ENCODE assay signal across 9 cellular contexts in genomic region chr1:9439074-9439761, GRCh38.
DNase-seq lines count a peak whose midpoint lies in the region; ATAC-seq and TF ChIP-seq lines count a peak whose summit lies in the region.
"Had no signal": no experiment of that assay in that cellular context is flagged by ENCODE, and none has a peak within 500 bp of the region (broad histone marks: within the 10 kb centered on the region; RNA-seq: fewer than 3 reads in every experiment).

No MANE protein-coding gene starts in this region.

- H3K27ac ChIP-seq in HUES48 (ENCODE audit: low read depth, low read length), result peak overlapping the region; percentile 75
- peak overlapping the region; percentile 31 for H3K27ac ChIP-seq in right cardiac atrium (ENCODE audit: low read length)
- peak overlapping the region; percentile 61 to 96 (median 92) for H3K27ac ChIP-seq in gastrocnemius medialis

- intact Hi-C loops in right cardiac atrium (cut with DNase I), result no loop called here
- intact Hi-C loops in gastrocnemius medialis (cut with DNase I; ENCODE audit: low total_unique reads), result loop anchor here (2.0 to 10.0 kb wide), 2 partner anchors 62 to 374 kb away; partner anchors contain the start of gene SLC2A5

- peak; percentile 73 for DNase-seq in amniotic epithelial cell (ENCODE audit: low read depth)
- peak in 1 of 3 donors; percentile 73 for DNase-seq in right cardiac atrium
- DNase-seq in gastrocnemius medialis, result peak; percentile 54 to 57
- DNase-seq in DMS 273 (lab: John Stamatoyannopoulos, UW; ENCODE audit: unreplicated experiment), result no peak
- no peak for DNase-seq in NCI-H1417 (lab: John Stamatoyannopoulos, UW)
- no peak for DNase-seq in central memory CD4-positive, alpha-beta T cell
- DNase-seq in NCI-H446 treated with DMSO at 0.1 percent for 48 hours (lab: John Stamatoyannopoulos, UW), result no peak
- DNase-seq: NCI-H146 had no signal

- in situ Hi-C loops in gastrocnemius medialis (cut with MboI; ENCODE audit: low sequenced_read_pairs in 4 of 4), result no loop called here

- H3K9ac ChIP-seq in HUES48 (ENCODE audit: low read depth, low read length), result no peak overlapping the region

- H3K27me3 ChIP-seq in HUES48 (ENCODE audit: control insufficient read depth, insufficient read depth, low read length) (no peaks in the 10 kb centered on the region), right cardiac atrium (ENCODE audit: control insufficient read depth, insufficient read depth) (no peaks in the 10 kb centered on the region), gastrocnemius medialis (no peaks in the 10 kb centered on the region)

- TF ChIP-seq CTCF in gastrocnemius medialis (IDR thresholded peaks at IDR 0.05 in 4 of 5, conservative IDR thresholded peaks at IDR 0.05 in 1 of 5), result no peak

- H3K4me3 ChIP-seq in HUES48 (ENCODE audit: low read depth, low read length) (no peak overlapping the region), right cardiac atrium (ENCODE audit: low read length) (no peak overlapping the region), gastrocnemius medialis (no peak overlapping the region)

- 68% methylated on average over 9 of the region's 9 CpGs for WGBS in right cardiac atrium

- no peaks in the 10 kb centered on the region for H3K36me3 ChIP-seq in HUES48 (ENCODE audit: control insufficient read depth, insufficient read depth, low read length)
- no peaks in the 10 kb centered on the region for H3K36me3 ChIP-seq in gastrocnemius medialis

- peak in 1 of 2 donors; percentile 41 for TF ChIP-seq POLR2A in gastrocnemius medialis (IDR thresholded peaks at IDR 0.05)

- no peak for ATAC-seq in right cardiac atrium
- peak; percentile 2 to 21 for ATAC-seq in gastrocnemius medialis

- no peaks in the 10 kb centered on the region for H3K9me3 ChIP-seq in HUES48 (ENCODE audit: control insufficient read depth, insufficient read depth, low read length)
- H3K9me3 ChIP-seq in right cardiac atrium (ENCODE audit: control insufficient read depth, low read length), result no peaks in the 10 kb centered on the region
- no peaks in the 10 kb centered on the region for H3K9me3 ChIP-seq in gastrocnemius medialis

- H3K4me1 ChIP-seq in HUES48 (ENCODE audit: control insufficient read depth, insufficient read depth, low read length) (peaks cover 9% of the 10 kb centered on the region), right cardiac atrium (ENCODE audit: control insufficient read depth, insufficient read depth, low read length) (peaks cover 11% of the 10 kb centered on the region), gastrocnemius medialis (peaks cover 74 to 83% of the 10 kb centered on the region in 2 donors)

Comparison
In these comparisons a context has a peak if more than half of its experiments do, and no peak if none do; other contexts are left out.
1. H3K27ac ChIP-seq: peak in every context shown above with its lines; median percentile 92 in gastrocnemius medialis; 75 in HUES48; 31 in right cardiac atrium.
2. DNase-seq: peak in amniotic epithelial cell (single experiment) and gastrocnemius medialis (2 of 2); none in DMS 273 (single experiment), NCI-H1417 (0 of 3), central memory CD4-positive, alpha-beta T cell (single experiment) and NCI-H446 treated with DMSO at 0.1 percent for 48 hours (single experiment).
3. ATAC-seq: peak in gastrocnemius medialis (2 of 2); none in right cardiac atrium (0 of 2).